In genomic region chr11:64241175-64241429, GRCh38 we compare ENCODE assay signal across 6 cellular contexts. TPM values are rescaled to one million over a fixed set of nuclear protein-coding genes. Genes with fewer than 3 reads are reported as not detected.
A peak's percentile ranks its signal among the peaks of the same experiment; 100 is the strongest.
DNase-seq lines count a peak whose midpoint lies in the region; ATAC-seq and TF ChIP-seq lines count a peak whose summit lies in the region.

No MANE protein-coding gene starts in this region.

- no peaks in the 10 kb centered on the region for H3K27me3 Mint-ChIP-seq in natural killer cell (ENCODE audit: low read depth in 2 of 2)

- TF ChIP-seq CTCF in astrocyte of the cerebellum (IDR thresholded peaks at IDR 0.05; ENCODE audit: low read depth, low read length, missing control alignments) (no peak), natural killer cell (IDR thresholded peaks at IDR 0.05) (no peak)

- H3K4me3 ChIP-seq in astrocyte of the cerebellum (ENCODE audit: low read depth, low read length): peak overlapping the region; percentile 92

- intact Hi-C loops in natural killer cell (cut with micrococcal nuclease): loop anchor here (1.0 to 2.0 kb wide), 5 partner anchors 11 to 64 kb away; partner anchors contain the start of genes DNAJC4, ESRRA and GPR137

- no peaks in the 10 kb centered on the region for H3K36me3 Mint-ChIP-seq in natural killer cell

- ATAC-seq in HG02642 (IDR thresholded peaks at IDR 0.05; ENCODE audit: poor library complexity, unreplicated experiment) (peak; percentile 73), natural killer cell (no peak)

- no peak for DNase-seq in astrocyte of the cerebellum (ENCODE audit: low read depth)
- no peak for DNase-seq in natural killer cell
- no peak for DNase-seq in SHP77 (lab: John Stamatoyannopoulos, UW)
- no peak for DNase-seq in NCI-H2227 (lab: John Stamatoyannopoulos, UW; ENCODE audit: unreplicated experiment)
- DNase-seq in cerebellar cortex (ENCODE audit: low spot score): no peak

- H3K27ac Mint-ChIP-seq in natural killer cell: peak overlapping the region; percentile 98 to 99

- H3K4me1 Mint-ChIP-seq in natural killer cell: peaks cover 8 to 49% of the 10 kb centered on the region in 2 donors

- peak overlapping the region; percentile 96 for H3K4me3 Mint-ChIP-seq in natural killer cell

- in situ Hi-C loops in astrocyte of the cerebellum (cut with HindIII; ENCODE audit: low sequenced_read_pairs): no loop called here

- no peaks in the 10 kb centered on the region for H3K9me3 Mint-ChIP-seq in natural killer cell

RNA-seq across cellular contexts. Expression of gene FKBP2, which starts 0.2 kb away (rescaled TPM):
- total RNA-seq in natural killer cell: 10 to 100 TPM; 26.4 to 39.3 (median 30.3) TPM

RNA-seq across cellular contexts. Expression of gene PPP1R14B, which starts 5.6 kb away (rescaled TPM):
- 10 to 100 TPM; 16.9 to 21.3 (median 21.0) TPM for total RNA-seq in natural killer cell

RNA-seq across cellular contexts. Expression of gene VEGFB, which starts 6.7 kb away (rescaled TPM):
- total RNA-seq in natural killer cell: 10 to 100 TPM; 30.7 to 38.7 (median 37.3) TPM

RNA-seq across cellular contexts. Expression of gene PLCB3, which starts 10.2 kb away (rescaled TPM):
- 1 to 10 TPM; 5.4 to 7.6 (median 5.5) TPM for total RNA-seq in natural killer cell

RNA-seq across cellular contexts. Expression of gene DNAJC4, which starts 10.8 kb away (rescaled TPM):
- 10 to 100 TPM; 45.0 to 47.0 (median 46.6) TPM for total RNA-seq in natural killer cell
